ENCODE assay signal across 9 cellular contexts in the genomic region with DNA sequence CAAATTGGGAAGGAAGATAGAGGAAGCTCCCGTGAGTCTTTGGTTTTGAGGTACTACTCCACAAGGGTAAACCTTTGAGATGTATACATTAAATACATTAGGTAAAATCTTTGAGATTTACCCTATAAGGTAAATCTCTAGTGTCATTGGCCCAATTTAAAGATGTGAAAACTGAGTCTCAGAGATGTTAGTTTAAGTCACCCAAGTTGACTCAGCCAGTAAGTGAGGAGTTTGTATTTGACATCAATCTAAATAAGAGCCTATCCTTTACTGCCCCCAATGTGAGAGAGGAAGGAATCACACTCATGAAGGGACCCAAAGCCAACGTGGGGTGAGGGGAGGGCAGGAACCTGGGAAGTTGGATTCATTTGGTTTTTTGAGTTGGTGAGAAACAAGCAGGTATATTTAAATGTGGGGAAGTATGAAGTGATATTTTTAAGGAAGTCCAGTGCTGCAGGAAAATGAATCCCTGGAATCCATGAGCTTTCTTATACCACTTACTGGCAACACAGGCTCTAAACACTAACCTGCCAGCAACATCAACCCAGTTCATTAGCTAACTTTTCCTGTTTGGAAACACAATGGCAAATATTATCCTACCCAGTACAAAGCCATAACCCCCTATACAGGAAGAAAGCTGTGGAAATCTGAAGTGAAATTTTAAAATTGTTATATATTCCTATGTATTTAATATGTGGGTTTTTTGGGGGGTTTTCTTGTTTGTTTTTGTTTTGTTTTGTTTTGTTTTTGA. TPM values are rescaled to one million over a fixed set of nuclear protein-coding genes. Genes with fewer than 3 reads are reported as not detected.
DNase-seq lines count a peak whose midpoint lies in the region; ATAC-seq and TF ChIP-seq lines count a peak whose summit lies in the region.
"Had no signal": no experiment of that assay in that cellular context is flagged by ENCODE, and none has a peak within 500 bp of the region (broad histone marks: within the 10 kb centered on the region; RNA-seq: fewer than 3 reads in every experiment).

No MANE protein-coding gene starts in this region.

- H3K27me3 Mint-ChIP-seq in natural killer cell (ENCODE audit: low read depth in 2 of 2) (peaks cover 0 to 10% of the 10 kb centered on the region in 2 donors), endodermal cell (ENCODE audit: insufficient read depth) (no peaks in the 10 kb centered on the region), Calu3 (ENCODE audit: unreplicated experiment) (no peaks in the 10 kb centered on the region)
- H3K27me3 Mint-ChIP-seq in natural killer cell treated with Interleukin-12 subunit alpha and Interleukin-12 subunit beta and Interleukin-15 and Interleukin-18, amount 100 ng/mL, for 72 hours, result peaks cover 1 to 10% of the 10 kb centered on the region in 2 donors

- TF ChIP-seq CTCF in natural killer cell (IDR thresholded peaks at IDR 0.05) (no peak), endodermal cell (conservative IDR thresholded peaks at IDR 0.05) (peak; percentile 58), Calu3 (IDR thresholded peaks at IDR 0.05; ENCODE audit: unreplicated experiment) (no peak), adrenal gland (IDR thresholded peaks at IDR 0.05) (no peak), lower leg skin (IDR thresholded peaks at IDR 0.05) (no peak)

- H3K27ac Mint-ChIP-seq in natural killer cell, result no peak overlapping the region
- H3K27ac Mint-ChIP-seq in natural killer cell treated with Interleukin-12 subunit alpha and Interleukin-12 subunit beta and Interleukin-15 and Interleukin-18, amount 100 ng/mL, for 72 hours, result no peak overlapping the region
- no peak overlapping the region for H3K27ac Mint-ChIP-seq in endodermal cell
- H3K27ac Mint-ChIP-seq in Calu3 (ENCODE audit: unreplicated experiment), result no peak overlapping the region

- H3K4me1 ChIP-seq in endodermal cell (ENCODE audit: control insufficient read depth, insufficient read depth, low read length) (no peaks in the 10 kb centered on the region), adrenal gland (replicated peaks in 1 of 2) (no peaks in the 10 kb centered on the region)

- 60 to 83% methylated on average over 1 to 2 of the region's 2 CpGs for WGBS in endodermal cell (ENCODE audit: insufficient coverage in 1 of 2, insufficient read length in 1 of 2), 2 experiments
- 49 to 59% (median 54%) methylated on average over 2 of the region's 2 CpGs for WGBS in adrenal gland, 4 donors
- WGBS in lower leg skin, 2 donors, result 61 to 65% methylated on average over 2 of the region's 2 CpGs

- BruUV-seq in Calu3 (replicated peaks; lab: Mats Ljungman, UMichigan), result no TSS peak

- H3K9me3 ChIP-seq in endodermal cell (ENCODE audit: control insufficient read depth, low read length) (no peaks in the 10 kb centered on the region), adrenal gland (replicated peaks in 1 of 3) (no peaks in the 10 kb centered on the region)

- H3K9me3 Mint-ChIP-seq in natural killer cell, result no peaks in the 10 kb centered on the region
- H3K9me3 Mint-ChIP-seq in natural killer cell treated with Interleukin-12 subunit alpha and Interleukin-12 subunit beta and Interleukin-15 and Interleukin-18, amount 100 ng/mL, for 72 hours, result no peaks in the 10 kb centered on the region
- no peaks in the 10 kb centered on the region for H3K9me3 Mint-ChIP-seq in endodermal cell
- no peaks in the 10 kb centered on the region for H3K9me3 Mint-ChIP-seq in Calu3 (ENCODE audit: low read depth, unreplicated experiment)

- CTCF ChIA-PET in Calu3 (lab: Charles Lee), result no interaction called here

- H3K4me3 ChIP-seq in endodermal cell (ENCODE audit: low read length), result no peak overlapping the region
- H3K4me3 ChIP-seq in adrenal gland, result no peak overlapping the region
- no peak overlapping the region for H3K4me3 ChIP-seq in lower leg skin (ENCODE audit: low read depth, poor library complexity, severe bottlenecking)

- no peak overlapping the region for H3K9ac ChIP-seq in endodermal cell (ENCODE audit: extremely low read depth, low read length, poor library complexity, severe bottlenecking)

- H3K4me3 Mint-ChIP-seq in natural killer cell, result no peak overlapping the region
- H3K4me3 Mint-ChIP-seq in natural killer cell treated with Interleukin-12 subunit alpha and Interleukin-12 subunit beta and Interleukin-15 and Interleukin-18, amount 100 ng/mL, for 72 hours, result no peak overlapping the region
- no peak overlapping the region for H3K4me3 Mint-ChIP-seq in endodermal cell
- no peak overlapping the region for H3K4me3 Mint-ChIP-seq in Calu3 (ENCODE audit: low read depth, unreplicated experiment)

- H3K27me3 ChIP-seq in endodermal cell (ENCODE audit: control insufficient read depth, insufficient read depth, low read length, poor library complexity, severe bottlenecking) (no peaks in the 10 kb centered on the region), adrenal gland (no peaks in the 10 kb centered on the region)

- ATAC-seq in natural killer cell, result peak in 2 of 3 donors; percentile 38 to 54
- no peak for ATAC-seq in natural killer cell treated with Interleukin-12 subunit alpha and Interleukin-12 subunit beta and Interleukin-15 and Interleukin-18, amount 100 ng/mL, for 72 hours

- DNase-seq in natural killer cell (no peak), NCI-H69 (lab: John Stamatoyannopoulos, UW) (peak; percentile 70), endodermal cell (no peak), Calu3 (no peak), adrenal gland (no peak), iPS-NIHi11 (ENCODE audit: low spot score) (no peak), lower leg skin (ENCODE audit: low spot score in 2 of 2) (no peak)
- no peak for DNase-seq in natural killer cell treated with Interleukin-12 subunit alpha and Interleukin-12 subunit beta and Interleukin-15 and Interleukin-18, amount 100 ng/mL, for 72 hours (ENCODE audit: low spot score)
- DNase-seq: NCI-H2029 treated with DMSO at 0.1 percent for 48 hours had no signal

- no peaks in the 10 kb centered on the region for H3K36me3 ChIP-seq in endodermal cell (ENCODE audit: control insufficient read depth, insufficient read depth, low read length)
- H3K36me3 ChIP-seq in adrenal gland (replicated peaks in 1 of 2), result no peaks in the 10 kb centered on the region

- H3K4me1 Mint-ChIP-seq in natural killer cell (no peaks in the 10 kb centered on the region), endodermal cell (peaks cover 6% of the 10 kb centered on the region), Calu3 (ENCODE audit: low read depth, unreplicated experiment) (peaks cover 9% of the 10 kb centered on the region)
- no peaks in the 10 kb centered on the region for H3K4me1 Mint-ChIP-seq in natural killer cell treated with Interleukin-12 subunit alpha and Interleukin-12 subunit beta and Interleukin-15 and Interleukin-18, amount 100 ng/mL, for 72 hours (ENCODE audit: low read depth in 2 of 2)

- H3K27ac ChIP-seq in endodermal cell (ENCODE audit: low read depth, low read length), result no peak overlapping the region
- H3K27ac ChIP-seq in adrenal gland, result no peak overlapping the region

- intact Hi-C loops in natural killer cell (cut with micrococcal nuclease), result no loop called here
- intact Hi-C loops in Calu3 (cut with micrococcal nuclease; ENCODE audit: unreplicated experiment), result no loop called here
- intact Hi-C loops in adrenal gland (cut with DNase I), result no loop called here
- intact Hi-C loops in lower leg skin (cut with DNase I; ENCODE audit: low total_unique reads), result no loop called here

- no peak for TF ChIP-seq POLR2A in adrenal gland (IDR thresholded peaks at IDR 0.05)
- TF ChIP-seq POLR2A in lower leg skin (IDR thresholded peaks at IDR 0.05), result no peak

- no peaks in the 10 kb centered on the region for H3K36me3 Mint-ChIP-seq in natural killer cell
- H3K36me3 Mint-ChIP-seq in natural killer cell treated with Interleukin-12 subunit alpha and Interleukin-12 subunit beta and Interleukin-15 and Interleukin-18, amount 100 ng/mL, for 72 hours, result no peaks in the 10 kb centered on the region
- no peaks in the 10 kb centered on the region for H3K36me3 Mint-ChIP-seq in endodermal cell (ENCODE audit: low read depth)
- no peaks in the 10 kb centered on the region for H3K36me3 Mint-ChIP-seq in Calu3 (ENCODE audit: insufficient read depth, unreplicated experiment)

RNA-seq across cellular contexts. Expression of a gene that starts 55.3 kb away (rescaled TPM):
- total RNA-seq in natural killer cell (10 to 100 TPM; 15.1 to 25.4 (median 22.8) TPM), endodermal cell (10 to 100 TPM; 51.8 to 86.7 TPM), Calu3 (2022) (13.1 and 27.6 TPM in 2 replicates), adrenal gland (100 to 1,000 TPM in 3 of 8 donors, 10 to 100 TPM in 5; 64.6 to 203 (median 92.5) TPM), lower leg skin (100 to 1,000 TPM in 1 of 4 donors, 10 to 100 TPM in 3; 46.1 to 103 (median 77.6) TPM)
- 10 to 100 TPM in 1 of 2 donors, under 1 TPM in 1; 0.52 to 11.0 TPM for total RNA-seq in natural killer cell treated with Interleukin-12 subunit alpha and Interleukin-12 subunit beta and Interleukin-15 and Interleukin-18, amount 100 ng/mL, for 72 hours
- 92.0 TPM for polyA plus RNA-seq in endodermal cell (2013, experiment 1 of 2)
- 94.4 TPM for polyA plus RNA-seq in endodermal cell (2013, experiment 2 of 2)
- 100 to 1,000 TPM in 1 of 3 donors, 10 to 100 TPM in 2; 30.3 to 133 (median 43.0) TPM for polyA plus RNA-seq in adrenal gland

Comparison
In these comparisons a context has a peak if more than half of its experiments do, and no peak if none do; other contexts are left out.
1. ATAC-seq: peak in natural killer cell (2 of 3); none in natural killer cell treated with Interleukin-12 subunit alpha and Interleukin-12 subunit beta and Interleukin-15 and Interleukin-18, amount 100 ng/mL, for 72 hours (0 of 2).